ENCODE assay signal across 8 cellular contexts in genomic region chr15:90665288-90666134, GRCh38. TPM values are rescaled to one million over a fixed set of nuclear protein-coding genes. Genes with fewer than 3 reads are reported as not detected.
DNase-seq lines count a peak whose midpoint lies in the region; ATAC-seq and TF ChIP-seq lines count a peak whose summit lies in the region.

No MANE protein-coding gene starts in this region.

- H3K9me3 ChIP-seq in mammary epithelial cell (replicated peaks; ENCODE audit: insufficient read depth, low read length) = no peaks in the 10 kb centered on the region

- H3K9ac ChIP-seq in mammary epithelial cell (ENCODE audit: insufficient read depth, low read length) = peak overlapping the region; percentile 65

- peaks cover 42 to 50% (median 50%) of the 10 kb centered on the region in 3 donors for H3K4me1 Mint-ChIP-seq in T-cell
- H3K4me1 Mint-ChIP-seq in stimulated activated naive B cell treated with anti-CD40 and anti-IgM and Interleukin-4, amounts not matched to agents 10 μg/mL and 1 μg/mL and 100 μg/mL, for 72 hours = peaks cover 39 to 60% of the 10 kb centered on the region in 2 donors
- peaks cover 24% of the 10 kb centered on the region for H3K4me1 Mint-ChIP-seq in chondrocyte (ENCODE audit: low read depth)

- H3K27ac ChIP-seq in mammary epithelial cell (ENCODE audit: insufficient read depth, low read depth, low read length) = peak overlapping the region; percentile 68

- TSS peak; percentile 76 for BruUV-seq in mammary epithelial cell (replicated peaks; lab: Mats Ljungman, UMichigan)

- H3K27me3 Mint-ChIP-seq in T-cell (peaks cover 0 to 13% of the 10 kb centered on the region in 2 donors), chondrocyte (ENCODE audit: low read depth) (no peaks in the 10 kb centered on the region)
- H3K27me3 Mint-ChIP-seq in stimulated activated naive B cell treated with anti-CD40 and anti-IgM and Interleukin-4, amounts not matched to agents 10 μg/mL and 1 μg/mL and 100 μg/mL, for 72 hours = peaks cover 12 to 14% of the 10 kb centered on the region in 2 donors

- H3K27ac Mint-ChIP-seq in T-cell (peak overlapping the region in 1 of 2 donors; percentile 46), chondrocyte (ENCODE audit: unreplicated experiment) (no peak overlapping the region)
- peak overlapping the region; percentile 98 for H3K27ac Mint-ChIP-seq in stimulated activated naive B cell treated with anti-CD40 and anti-IgM and Interleukin-4, amounts not matched to agents 10 μg/mL and 1 μg/mL and 100 μg/mL, for 72 hours

- in situ Hi-C loops in mammary epithelial cell (cut with MboI; ENCODE audit: low sequenced_read_pairs in 2 of 2) = no loop called here

- intact Hi-C loops in mammary epithelial cell (cut with micrococcal nuclease) = no loop called here

- WGBS in mammary epithelial cell (ENCODE audit: low coverage, missing lambda C conversion rate) = 17% methylated on average over 20 of the region's 75 CpGs

- no peak for TF ChIP-seq CTCF in mammary epithelial cell (conservative IDR thresholded peaks at IDR 0.05 in 1 of 2, IDR thresholded peaks at IDR 0.05 in 1 of 2; ENCODE audit: extremely low read depth in 1 of 2, insufficient read depth in 1 of 2, low read depth in 1 of 2, low read length in 2 of 2)
- no peak for TF ChIP-seq CTCF in chondrocyte (IDR thresholded peaks at IDR 0.05)

- peak overlapping the region; percentile 91 for H2AFZ ChIP-seq in mammary epithelial cell (ENCODE audit: low read depth, low read length)

- peaks cover 41% of the 10 kb centered on the region for H3K4me1 ChIP-seq in mammary epithelial cell (ENCODE audit: insufficient read depth, low read length)

- H3K27me3 ChIP-seq in mammary epithelial cell (ENCODE audit: insufficient read depth, low read length) = no peaks in the 10 kb centered on the region

- no peaks in the 10 kb centered on the region for H4K20me1 ChIP-seq in mammary epithelial cell (ENCODE audit: insufficient read depth, low read length)

- H3K36me3 Mint-ChIP-seq in T-cell (no peaks in the 10 kb centered on the region), chondrocyte (ENCODE audit: low read depth) (no peaks in the 10 kb centered on the region)
- peaks cover 6% of the 10 kb centered on the region in 2 donors for H3K36me3 Mint-ChIP-seq in stimulated activated naive B cell treated with anti-CD40 and anti-IgM and Interleukin-4, amounts not matched to agents 10 μg/mL and 1 μg/mL and 100 μg/mL, for 72 hours

- peak overlapping the region; percentile 72 to 87 (median 74) for H3K4me3 Mint-ChIP-seq in T-cell
- H3K4me3 Mint-ChIP-seq in stimulated activated naive B cell treated with anti-CD40 and anti-IgM and Interleukin-4, amounts not matched to agents 10 μg/mL and 1 μg/mL and 100 μg/mL, for 72 hours = peak overlapping the region; percentile 92 to 97
- no peak overlapping the region for H3K4me3 Mint-ChIP-seq in chondrocyte (ENCODE audit: unreplicated experiment)

- peak; percentile 72 for DNase-seq in ELF-1 (ENCODE audit: low read depth, low spot score)
- peak; percentile 66 for DNase-seq in HPDE6-E6E7 (ENCODE audit: extremely low spot score)
- DNase-seq in T-cell = peak in 21 of 34 experiments; percentile 9 to 37 (median 19)
- peak; percentile 64 for DNase-seq in mammary epithelial cell
- DNase-seq in kidney tubule cell (ENCODE audit: low spot score) = peak; percentile 78
- DNase-seq in stimulated activated naive B cell treated with anti-CD40 and anti-IgM and Interleukin-4, amounts not matched to agents 10 μg/mL and 1 μg/mL and 100 μg/mL, for 72 hours = peak; percentile 83
- no peak for DNase-seq in chondrocyte (ENCODE audit: low spot score)

- H3K79me2 ChIP-seq in mammary epithelial cell (ENCODE audit: insufficient read depth, low read length) = peaks cover 2% of the 10 kb centered on the region

- ATAC-seq in GM21381 (IDR thresholded peaks at IDR 0.05; ENCODE audit: unreplicated experiment) (peak; percentile 62), T-cell (replicated peaks in 1 of 4) (peak; percentile 47 to 59 (median 52))
- ATAC-seq in stimulated activated naive B cell treated with anti-CD40 and anti-IgM and Interleukin-4, amounts not matched to agents 10 μg/mL and 1 μg/mL and 100 μg/mL, for 72 hours (replicated peaks) = peak; percentile 79 to 81

- peak overlapping the region; percentile 64 to 68 (median 68) for H3K4me3 ChIP-seq in mammary epithelial cell (replicated peaks in 1 of 3; ENCODE audit: insufficient read depth in 1 of 3, low read depth in 2 of 3, low read length in 3 of 3)

- CTCF ChIA-PET in T-cell (lab: Charles Lee) = no interaction called here
- CTCF ChIA-PET in mammary epithelial cell (lab: Charles Lee; ENCODE audit: low non-redundant PET) = no interaction called here

- peak overlapping the region; percentile 99 for H3K4me2 ChIP-seq in mammary epithelial cell (ENCODE audit: insufficient read depth, low read depth, low read length)

- H3K9me3 Mint-ChIP-seq in T-cell (no peaks in the 10 kb centered on the region), chondrocyte (ENCODE audit: low read depth) (peaks cover 3% of the 10 kb centered on the region)
- H3K9me3 Mint-ChIP-seq in stimulated activated naive B cell treated with anti-CD40 and anti-IgM and Interleukin-4, amounts not matched to agents 10 μg/mL and 1 μg/mL and 100 μg/mL, for 72 hours = no peaks in the 10 kb centered on the region

- dilution Hi-C loops in mammary epithelial cell (cut with HindIII; ENCODE audit: low sequenced_read_pairs) = no loop called here

- no peaks in the 10 kb centered on the region for H3K36me3 ChIP-seq in mammary epithelial cell (ENCODE audit: insufficient read depth, low read length)

- POLR2A ChIA-PET in T-cell (lab: Charles Lee) = no interaction called here

RNA-seq across cellular contexts. Expression of gene BLM, which starts 51.6 kb away (rescaled TPM):
- total RNA-seq in T-cell (1 to 10 TPM; 4.9 to 9.4 (median 6.2) TPM), mammary epithelial cell (1 to 10 TPM in 1 of 2 donors, under 1 TPM in 1; 0.83 to 9.2 TPM), chondrocyte (2.3 to 4.1 TPM (median 3.5 TPM) in 3 replicates)
- 4.4 TPM for polyA plus RNA-seq in mammary epithelial cell
- polyA minus RNA-seq in mammary epithelial cell = 62.5 TPM
